Comparison of ENCODE assay signal across 24 cellular contexts in genomic region chr3:176861137-176861536, GRCh38.
"Had no signal": no experiment of that assay in that cellular context is flagged by ENCODE, and none has a peak within 500 bp of the region (broad histone marks: within the 10 kb centered on the region; RNA-seq: fewer than 3 reads in every experiment).

No MANE protein-coding gene starts in this region.

- DNase-seq: colonic mucosa; effector CD8-positive, alpha-beta T cell; endodermal cell; foreskin melanocyte; glutamatergic neuron; hypothalamus; immature natural killer cell; mesendoderm; midbrain; naive thymus-derived CD8-positive, alpha-beta T cell; nephron progenitor cell; nucleus accumbens; sigmoid colon; stimulated activated CD4-positive, alpha-beta T cell treated with anti-CD3 and anti-CD28 coated beads, Interleukin-2, amount 100 ng/mL, for 24 hours; stimulated activated CD4-positive, alpha-beta T cell treated with anti-CD3 and anti-CD28 coated beads, Interleukin-4, amount 100 ng/mL, for 24 hours; stimulated activated naive CD4-positive, alpha-beta T cell treated with Interleukin-2 at 50 U/mL for 16 hours; stomach; thyroid gland had no signal

- ATAC-seq: left lobe of liver; naive thymus-derived CD8-positive, alpha-beta T cell; right cardiac atrium; stimulated activated effector memory CD8-positive, alpha-beta T cell treated with anti-CD3 and anti-CD28 coated beads, Interleukin-12 subunit alpha, Interleukin-12 subunit beta, amount 100 ng/mL, for 72 hours had no signal

- H3K27ac ChIP-seq: colonic mucosa, esophagus muscularis mucosa, prostate gland, sigmoid colon, stomach, thyroid gland had no signal

- H3K9me3 ChIP-seq: colonic mucosa, esophagus muscularis mucosa, prostate gland, sigmoid colon, stomach, thyroid gland had no signal

- H3K4me1 ChIP-seq: colonic mucosa, esophagus muscularis mucosa, prostate gland, sigmoid colon, stomach, thyroid gland had no signal

- H3K36me3 ChIP-seq: colonic mucosa, esophagus muscularis mucosa, prostate gland, sigmoid colon, stomach, thyroid gland had no signal

- H3K4me3 ChIP-seq: colonic mucosa, esophagus muscularis mucosa, lung, prostate gland, sigmoid colon, stomach, thyroid gland had no signal

- H3K27me3 ChIP-seq: colonic mucosa, esophagus muscularis mucosa, sigmoid colon, stomach, thyroid gland had no signal
